Comparison of ENCODE assay signal across 1 cellular context in genomic region chr2:110114007-110114591, GRCh38.
A peak's percentile ranks its signal among the peaks of the same experiment; 100 is the strongest.
TF ChIP-seq lines count a peak whose summit lies in the region.

No MANE protein-coding gene starts in this region.

TF ChIP-seq in HepG2, 621 proteins besides CTCF, POLR2A, EP300 and RAD21 (continued from another document and continues in another):
- TF ChIP-seq ZNF687 (CRISPR knock-in tag; IDR thresholded peaks at IDR 0.05) (peak; percentile 58), ZBTB43 (CRISPR knock-in tag; conservative IDR thresholded peaks at IDR 0.05) (no peak), ATF3 (CRISPR knock-in tag; IDR thresholded peaks at IDR 0.05) (no peak), ZNF547 (CRISPR knock-in tag; IDR thresholded peaks at IDR 0.05) (0 out of 2 replicates have a peak, but pooled peaks have one; percentile 17), NR2F6 (IDR thresholded peaks at IDR 0.05) (no peak), NR2F6 (CRISPR knock-in tag; IDR thresholded peaks at IDR 0.05) (0 out of 2 replicates have a peak, but pooled peaks have one; percentile 2), POLR2AphosphoS5 (IDR thresholded peaks at IDR 0.05; ENCODE audit: low read depth, low read length) (no peak), NR1H2 (CRISPR knock-in tag; IDR thresholded peaks at IDR 0.05; ENCODE audit: borderline replicate concordance, low read depth) (no peak), ELF3 (CRISPR knock-in tag; IDR thresholded peaks at IDR 0.05) (0 out of 2 replicates have a peak, but pooled peaks have one; percentile 44), TAF1 (CRISPR knock-in tag; IDR thresholded peaks at IDR 0.05) (no peak), ZNF839 (CRISPR knock-in tag; IDR thresholded peaks at IDR 0.05; ENCODE audit: borderline replicate concordance) (peak; percentile 41; the same call in 1 of the 2 replicates), ZFP91 (CRISPR knock-in tag; IDR thresholded peaks at IDR 0.05; ENCODE audit: borderline replicate concordance) (peak; percentile 34; the same call in 1 of the 2 replicates), ZNF263 (CRISPR knock-in tag; IDR thresholded peaks at IDR 0.05) (no peak), ZNF337 (CRISPR knock-in tag; IDR thresholded peaks at IDR 0.05; ENCODE audit: borderline replicate concordance, low read depth) (no peak), ZNF496 (CRISPR knock-in tag; IDR thresholded peaks at IDR 0.05; ENCODE audit: insufficient replicate concordance) (no peak), PAXIP1 (CRISPR knock-in tag; conservative IDR thresholded peaks at IDR 0.05) (0 out of 2 replicates have a peak, but pooled peaks have one; percentile 31), FOXK2 (IDR thresholded peaks at IDR 0.05) (no peak), ZNF101 (CRISPR knock-in tag; IDR thresholded peaks at IDR 0.05; ENCODE audit: borderline replicate concordance, low read depth) (no peak), STAG1 (CRISPR knock-in tag; IDR thresholded peaks at IDR 0.05) (peak; percentile 67), LRRFIP1 (CRISPR knock-in tag; conservative IDR thresholded peaks at IDR 0.05) (no peak), ZNF501 (CRISPR knock-in tag; IDR thresholded peaks at IDR 0.05) (peak; percentile 31; the same call in 1 of the 2 replicates), GABPB1 (CRISPR knock-in tag; IDR thresholded peaks at IDR 0.05) (peak; percentile 37), TGIF2 (CRISPR knock-in tag; IDR thresholded peaks at IDR 0.05) (0 out of 2 replicates have a peak, but pooled peaks have one; percentile 44), YEATS4 (CRISPR knock-in tag; IDR thresholded peaks at IDR 0.05; ENCODE audit: borderline replicate concordance) (no peak), ZNF274 (CRISPR knock-in tag; IDR thresholded peaks at IDR 0.05) (0 out of 2 replicates have a peak, but pooled peaks have one; percentile 27), DNMT1 (CRISPR knock-in tag; IDR thresholded peaks at IDR 0.05) (no peak), SRF (IDR thresholded peaks at IDR 0.05; ENCODE audit: low read depth, low read length) (no peak), GATAD1 (CRISPR knock-in tag; IDR thresholded peaks at IDR 0.05) (0 out of 2 replicates have a peak, but pooled peaks have one; percentile 13), ZNF772 (CRISPR knock-in tag; IDR thresholded peaks at IDR 0.05) (0 out of 2 replicates have a peak, but pooled peaks have one; percentile 22), SATB2 (CRISPR knock-in tag; IDR thresholded peaks at IDR 0.05) (no peak), CEBPB (IDR thresholded peaks at IDR 0.05; ENCODE audit: borderline replicate concordance, low read depth, low read length) (no peak), ZNF350 (CRISPR knock-in tag; IDR thresholded peaks at IDR 0.05; ENCODE audit: borderline replicate concordance, low read depth) (0 out of 2 replicates have a peak, but pooled peaks have one; percentile 27), PATZ1 (CRISPR knock-in tag; IDR thresholded peaks at IDR 0.05) (0 out of 2 replicates have a peak, but pooled peaks have one; percentile 26), ZNF644 (CRISPR knock-in tag; IDR thresholded peaks at IDR 0.05; ENCODE audit: low read depth) (0 out of 2 replicates have a peak, but pooled peaks have one; percentile 21), TCF12 (IDR thresholded peaks at IDR 0.05) (no peak), TCF12 (CRISPR knock-in tag; IDR thresholded peaks at IDR 0.05) (no peak), ZNF550 (CRISPR knock-in tag; IDR thresholded peaks at IDR 0.05; ENCODE audit: borderline replicate concordance) (peak; percentile 81; the same call in 1 of the 2 replicates)
- TF ChIP-seq, protein P1, sequence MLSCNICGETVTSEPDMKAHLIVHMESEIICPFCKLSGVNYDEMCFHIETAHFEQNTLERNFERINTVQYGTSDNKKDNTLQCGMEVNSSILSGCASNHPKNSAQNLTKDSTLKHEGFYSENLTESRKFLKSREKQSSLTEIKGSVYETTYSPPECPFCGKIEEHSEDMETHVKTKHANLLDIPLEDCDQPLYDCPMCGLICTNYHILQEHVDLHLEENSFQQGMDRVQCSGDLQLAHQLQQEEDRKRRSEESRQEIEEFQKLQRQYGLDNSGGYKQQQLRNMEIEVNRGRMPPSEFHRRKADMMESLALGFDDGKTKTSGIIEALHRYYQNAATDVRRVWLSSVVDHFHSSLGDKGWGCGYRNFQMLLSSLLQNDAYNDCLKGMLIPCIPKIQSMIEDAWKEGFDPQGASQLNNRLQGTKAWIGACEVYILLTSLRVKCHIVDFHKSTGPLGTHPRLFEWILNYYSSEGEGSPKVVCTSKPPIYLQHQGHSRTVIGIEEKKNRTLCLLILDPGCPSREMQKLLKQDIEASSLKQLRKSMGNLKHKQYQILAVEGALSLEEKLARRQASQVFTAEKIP (CRISPR knock-in tag; IDR thresholded peaks at IDR 0.05; ENCODE audit: borderline replicate concordance), result no peak
- TF ChIP-seq, protein P2, sequence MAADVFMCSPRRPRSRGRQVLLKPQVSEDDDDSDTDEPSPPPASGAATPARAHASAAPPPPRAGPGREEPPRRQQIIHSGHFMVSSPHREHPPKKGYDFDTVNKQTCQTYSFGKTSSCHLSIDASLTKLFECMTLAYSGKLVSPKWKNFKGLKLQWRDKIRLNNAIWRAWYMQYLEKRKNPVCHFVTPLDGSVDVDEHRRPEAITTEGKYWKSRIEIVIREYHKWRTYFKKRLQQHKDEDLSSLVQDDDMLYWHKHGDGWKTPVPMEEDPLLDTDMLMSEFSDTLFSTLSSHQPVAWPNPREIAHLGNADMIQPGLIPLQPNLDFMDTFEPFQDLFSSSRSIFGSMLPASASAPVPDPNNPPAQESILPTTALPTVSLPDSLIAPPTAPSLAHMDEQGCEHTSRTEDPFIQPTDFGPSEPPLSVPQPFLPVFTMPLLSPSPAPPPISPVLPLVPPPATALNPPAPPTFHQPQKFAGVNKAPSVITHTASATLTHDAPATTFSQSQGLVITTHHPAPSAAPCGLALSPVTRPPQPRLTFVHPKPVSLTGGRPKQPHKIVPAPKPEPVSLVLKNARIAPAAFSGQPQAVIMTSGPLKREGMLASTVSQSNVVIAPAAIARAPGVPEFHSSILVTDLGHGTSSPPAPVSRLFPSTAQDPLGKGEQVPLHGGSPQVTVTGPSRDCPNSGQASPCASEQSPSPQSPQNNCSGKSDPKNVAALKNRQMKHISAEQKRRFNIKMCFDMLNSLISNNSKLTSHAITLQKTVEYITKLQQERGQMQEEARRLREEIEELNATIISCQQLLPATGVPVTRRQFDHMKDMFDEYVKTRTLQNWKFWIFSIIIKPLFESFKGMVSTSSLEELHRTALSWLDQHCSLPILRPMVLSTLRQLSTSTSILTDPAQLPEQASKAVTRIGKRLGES (CRISPR knock-in tag; IDR thresholded peaks at IDR 0.05; ENCODE audit: borderline replicate concordance), result no peak
